ENCODE assay signal across 8 cellular contexts in genomic region chr15:29102173-29102794, GRCh38.
DNase-seq lines count a peak whose midpoint lies in the region; ATAC-seq, FAIRE-seq and TF ChIP-seq lines count a peak whose summit lies in the region.
"Not testable (repeated sequence)": the region's sequence is repeated elsewhere in the genome, so short reads cannot be mapped to it uniquely, and the experiment has no call there.

No MANE protein-coding gene starts in this region.

- not testable (repeated sequence) for H3K27me3 ChIP-seq in Loucy (ENCODE audit: insufficient read depth, low read length, poor library complexity, severe bottlenecking); SK-N-SH (ENCODE audit: insufficient read depth)

- not testable (repeated sequence) for H3K4me2 ChIP-seq in A549; Loucy (ENCODE audit: low read depth, low read length, poor library complexity, severe bottlenecking); SK-N-SH

- H3K4me3 ChIP-seq in A549; Loucy (ENCODE audit: low read length, poor library complexity, severe bottlenecking); coronary artery: not testable (repeated sequence)
- peak overlapping the region in 1 of 2 experiments; percentile 30; a peak in 1 of 4 replicates for H3K4me3 ChIP-seq in SK-N-SH (ENCODE audit: low read depth in 2 of 2, low read length in 1 of 2)

- FAIRE-seq in A549 (lab: Jason Lieb, UNC), result peak; percentile 23

- not testable (repeated sequence) for H3K4me1 ChIP-seq in A549; Loucy (ENCODE audit: insufficient read depth, low read length, poor library complexity, severe bottlenecking); SK-N-SH (ENCODE audit: control insufficient read depth in 1 of 2, insufficient read depth in 2 of 2, low read depth in 1 of 2, low read length in 1 of 2)

- not testable (repeated sequence) for H3K79me2 ChIP-seq in Loucy (ENCODE audit: insufficient read depth, low read length); SK-N-SH (ENCODE audit: insufficient read depth)

- peak; percentile 77 for TF ChIP-seq CTCF in A549 (IDR thresholded peaks at IDR 0.05)
- TF ChIP-seq CTCF in GM12872 (IDR thresholded peaks at IDR 0.05; ENCODE audit: insufficient read depth, low read depth, low read length), result peak; percentile 85
- peak; percentile 81 for TF ChIP-seq CTCF in Loucy (conservative IDR thresholded peaks at IDR 0.05; ENCODE audit: low read length)
- TF ChIP-seq CTCF in SK-N-SH (IDR thresholded peaks at IDR 0.05), result peak; percentile 83
- TF ChIP-seq CTCF in coronary artery (IDR thresholded peaks at IDR 0.05), result peak; percentile 32

- not testable (repeated sequence) for TF ChIP-seq POLR2A in A549 (IDR thresholded peaks at IDR 0.05; ENCODE audit: low read length)

- H3F3A ChIP-seq in Loucy (ENCODE audit: low read depth); SK-N-SH (replicated peaks; ENCODE audit: insufficient read depth): not testable (repeated sequence)

- not testable (repeated sequence) for H3K9ac ChIP-seq in Loucy (ENCODE audit: low read depth, low read length, poor library complexity, severe bottlenecking); SK-N-SH

- CTCF ChIA-PET in A549 (lab: Yijun Ruan, JAX) (interaction anchor here (0.6 to 9.8 kb wide), 36 partner anchors 8 to 1393 kb away, joined by 3 to 228 read pairs (median 4); no protein-coding TSS in a partner anchor), SK-N-SH (lab: Yijun Ruan, JAX) (interaction anchor here (0.5 to 4.6 kb wide), 37 partner anchors 8 to 637 kb away, joined by 3 to 51 read pairs (median 4); partner anchors contain the start of gene APBA2)

- H3K9me2 ChIP-seq in Loucy (replicated peaks; ENCODE audit: low read depth, low read length); SK-N-SH: not testable (repeated sequence)

- not testable (repeated sequence) for H4K20me1 ChIP-seq in Loucy (ENCODE audit: insufficient read depth, low read length, poor library complexity, severe bottlenecking); SK-N-SH (ENCODE audit: insufficient read depth)

- peak; percentile 48 to 71; a peak in 3 of 6 replicates for ATAC-seq in A549

- POLR2A ChIA-PET in A549 (lab: Yijun Ruan, JAX); SK-N-SH (lab: Yijun Ruan, JAX): not testable (repeated sequence)

- not testable (repeated sequence) for TF ChIP-seq EP300 in A549 (IDR thresholded peaks at IDR 0.05); SK-N-SH (IDR thresholded peaks at IDR 0.05; ENCODE audit: borderline replicate concordance in 1 of 2, low read depth in 1 of 2, low read length in 1 of 2)

- not testable (repeated sequence) for H2AFZ ChIP-seq in Loucy (ENCODE audit: low read length); SK-N-SH (ENCODE audit: low read depth)

- peak; percentile 16 to 52; a peak in 2 of 5 replicates for TF ChIP-seq RAD21 in A549 (conservative IDR thresholded peaks at IDR 0.05 in 1 of 2, IDR thresholded peaks at IDR 0.05 in 1 of 2)
- TF ChIP-seq RAD21 in SK-N-SH (IDR thresholded peaks at IDR 0.05; ENCODE audit: low read length), result peak; percentile 59

- not testable (repeated sequence) for H3K27ac ChIP-seq in A549; SK-N-SH (ENCODE audit: low read depth in 2 of 2, low read length in 1 of 2); coronary artery

- WGBS in A549 (ENCODE audit: missing lambda C conversion rate), result 71% methylated on average over 10 of the region's 10 CpGs
- 84% methylated on average over 9 of the region's 10 CpGs for WGBS in SK-N-SH (ENCODE audit: low lambda C conversion rate)

- H3K36me3 ChIP-seq in Loucy (ENCODE audit: insufficient read depth, low read length), result peaks cover 89% of the 10 kb centered on the region; the same call in 1 of the 2 replicates
- not testable (repeated sequence) for H3K36me3 ChIP-seq in SK-N-SH (replicated peaks in 1 of 2; ENCODE audit: control insufficient read depth in 1 of 2, insufficient read depth in 2 of 2, low read length in 1 of 2)

- not testable (repeated sequence) for H3K9me3 ChIP-seq in A549; Loucy (ENCODE audit: insufficient read depth, low read depth, low read length); SK-N-SH

- DNase-seq in A549 (ENCODE audit: low read depth in 1 of 2, low spot score in 1 of 2), result peak; percentile 57 to 68
- DNase-seq in SK-N-SH, result peak; percentile 75
- DNase-seq in activated T-cell treated with anti-CD3 and anti-CD28 coated beads for 4 hours, result peak; percentile 48
- DNase-seq in coronary artery (ENCODE audit: low spot score), result not testable (repeated sequence)
- DNase-seq in kidney tubule cell (ENCODE audit: low spot score), result peak; percentile 57
- peak; percentile 42 to 62 for DNase-seq in stimulated activated CD4-positive, alpha-beta T cell treated with anti-CD3 and anti-CD28 coated beads, Interleukin-1b, Interleukin-23, amount 100 ng/mL, for 4 hours (ENCODE audit: low read depth in 2 of 2)

TF ChIP-seq in A549, 52 proteins besides CTCF, POLR2A, EP300 and RAD21:
- peak; percentile 49 to 62; a peak in 3 of 4 replicates for TF ChIP-seq CEBPB (IDR thresholded peaks at IDR 0.05)

TF ChIP-seq in SK-N-SH, 30 proteins besides CTCF, POLR2A, EP300 and RAD21:
- peak; percentile 41; the same call in 1 of the 2 replicates for TF ChIP-seq SMC3 (IDR thresholded peaks at IDR 0.05; ENCODE audit: low read depth, low read length)
TF ChIP-seq in SK-N-SH: peak in this region for 1; not testable (repeated sequence) for 29.

Comparison
In these comparisons a context has a peak if more than half of its experiments do, and no peak if none do; other contexts are left out.
1. CTCF ChIP-seq: peak in every context shown above with its lines; median percentile 85 in GM12872; 83 in SK-N-SH; 81 in Loucy; 77 in A549; 32 in coronary artery.